32 cellular contexts compared by ENCODE assay signal in genomic region chr5:32494827-32495226, GRCh38. TPM values are rescaled to one million over a fixed set of nuclear protein-coding genes. Genes with fewer than 3 reads are reported as not detected.
DNase-seq lines count a peak whose midpoint lies in the region; ATAC-seq, FAIRE-seq and TF ChIP-seq lines count a peak whose summit lies in the region.
"Had no signal": no experiment of that assay in that cellular context is flagged by ENCODE, and none has a peak within 500 bp of the region (broad histone marks: within the 10 kb centered on the region; RNA-seq: fewer than 3 reads in every experiment).

No MANE protein-coding gene starts in this region.

- no peaks in the 10 kb centered on the region for H3K9me1 ChIP-seq in K562 (ENCODE audit: control insufficient read depth, insufficient read depth, low read length)

- H3K79me2 ChIP-seq in HepG2 (ENCODE audit: insufficient read depth, low read length) (no peaks in the 10 kb centered on the region), K562 (ENCODE audit: control insufficient read depth, insufficient read depth, low read length) (no peaks in the 10 kb centered on the region)

- POLR2A ChIA-PET in HepG2 (lab: Yijun Ruan, JAX), result interaction anchor here (0.5 kb wide), 1 partner anchor 84 kb away, joined by 4 read pairs; no protein-coding TSS in a partner anchor
- POLR2A ChIA-PET in A549 (lab: Yijun Ruan, JAX), result no interaction called here
- POLR2A ChIA-PET in K562 (lab: Yijun Ruan, JAX), result interaction anchor here (0.6 to 0.7 kb wide), 2 partner anchors 110 to 181 kb away, joined by 3 read pairs; no protein-coding TSS in a partner anchor

- H3K36me3 ChIP-seq in HepG2 (replicated peaks in 1 of 2; ENCODE audit: control insufficient read depth in 1 of 2, insufficient read depth in 2 of 2, low read length in 2 of 2), result no peaks in the 10 kb centered on the region
- no peaks in the 10 kb centered on the region for H3K36me3 ChIP-seq in right lobe of liver
- H3K36me3 ChIP-seq in K562 (ENCODE audit: control insufficient read depth, insufficient read depth, low read length), result no peaks in the 10 kb centered on the region
- H3K36me3 ChIP-seq: BE2C; BLaER1; BLaER1 treated with 17β-estradiol and CSF1 and Interleukin-3, amounts not matched to agents 10 nM and 100 nM had no signal

- H2AFZ ChIP-seq in HepG2 (ENCODE audit: low read length) (no peak overlapping the region), K562 (ENCODE audit: low read depth, low read length) (no peak overlapping the region)

- no peak for ATAC-seq in HepG2
- ATAC-seq in right lobe of liver, result no peak
- ATAC-seq in A549, result no peak
- no peak for ATAC-seq in K562
- ATAC-seq: CD8-positive, alpha-beta T cell had no signal

- WGBS in HepG2 (ENCODE audit: low lambda C conversion rate), result 58% methylated on average over 4 of the region's 6 CpGs
- WGBS in right lobe of liver (ENCODE audit: insufficient coverage, low coverage, low lambda C conversion rate, missing lambda C conversion rate), result 89% methylated on average over 5 of the region's 6 CpGs
- WGBS in A549 (ENCODE audit: missing lambda C conversion rate), result 81% methylated on average over 6 of the region's 6 CpGs
- WGBS in K562 (ENCODE audit: insufficient coverage, low coverage, missing lambda C conversion rate), result 2% methylated on average over 6 of the region's 6 CpGs

- H3K4me1 ChIP-seq in HepG2 (ENCODE audit: insufficient read depth, low read length) (peaks cover 43% of the 10 kb centered on the region), right lobe of liver (peaks cover 0 to 3% (median 0%) of the 10 kb centered on the region in 4 donors), A549 (0 out of 3 replicates have a peak, but pooled peaks cover 4% of the 10 kb centered on the region), K562 (replicated peaks in 1 of 2; ENCODE audit: control insufficient read depth in 2 of 2, insufficient read depth in 2 of 2, low read length in 2 of 2) (no peaks in the 10 kb centered on the region; a peak in 2 of 5 replicates)
- H3K4me1 ChIP-seq: BLaER1 had no signal

- intact Hi-C loops in HepG2 (cut with micrococcal nuclease; ENCODE audit: unreplicated experiment), result no loop called here
- intact Hi-C loops in right lobe of liver (cut with DNase I), result loop anchor here in 1 of 2 donors (10.0 kb wide), 1 partner anchor 120 kb away; no protein-coding TSS in a partner anchor
- intact Hi-C loops in K562 (cut with micrococcal nuclease), result no loop called here

- H3K27ac ChIP-seq in HepG2 (ENCODE audit: extremely low read length, insufficient read depth, low read length) (no peak overlapping the region), right lobe of liver (no peak overlapping the region), A549 (no peak overlapping the region), K562 (ENCODE audit: extremely low read depth, low read depth, low read length) (no peak overlapping the region)
- H3K27ac ChIP-seq: 22Rv1; BLaER1; BLaER1 treated with 17β-estradiol and CSF1 and Interleukin-3, amounts not matched to agents 10 nM and 100 nM; C4-2B had no signal

- CTCF ChIA-PET in HepG2 (lab: Yijun Ruan, JAX; ENCODE audit: low intra/inter-chr PET ratio, low total read pairs), result no interaction called here
- CTCF ChIA-PET in A549 (lab: Yijun Ruan, JAX), result interaction anchor here (1.7 to 4.0 kb wide), 2 partner anchors 95 to 262 kb away, joined by 4 to 35 read pairs; no protein-coding TSS in a partner anchor
- CTCF ChIA-PET in K562 (lab: Yijun Ruan, JAX; ENCODE audit: low intra/inter-chr PET ratio), result interaction anchor here (1.1 kb wide), 1 partner anchor 118 kb away, joined by 3 read pairs; no protein-coding TSS in a partner anchor

- H3K4me3 ChIP-seq in HepG2 (replicated peaks in 1 of 3; ENCODE audit: insufficient read depth in 1 of 3, low read depth in 2 of 3, low read length in 3 of 3) (no peak overlapping the region), right lobe of liver (no peak overlapping the region), A549 (no peak overlapping the region), K562 (no peak overlapping the region)
- H3K4me3 ChIP-seq: BLaER1; BLaER1 treated with 17β-estradiol and CSF1 and Interleukin-3, amounts not matched to agents 10 nM and 100 nM had no signal

- H4K20me1 ChIP-seq in HepG2 (ENCODE audit: insufficient read depth, low read length) (no peaks in the 10 kb centered on the region), K562 (replicated peaks; ENCODE audit: control insufficient read depth, insufficient read depth, low read length) (no peaks in the 10 kb centered on the region)
- H4K20me1 ChIP-seq: BLaER1; BLaER1 treated with 17β-estradiol and CSF1 and Interleukin-3, amounts not matched to agents 10 nM and 100 nM had no signal

- TF ChIP-seq RAD21 in HepG2 (CRISPR knock-in tag; IDR thresholded peaks at IDR 0.05) (no peak), A549 (conservative IDR thresholded peaks at IDR 0.05 in 1 of 2, IDR thresholded peaks at IDR 0.05 in 1 of 2) (no peak), K562 (CRISPR knock-in tag; conservative IDR thresholded peaks at IDR 0.05 in 1 of 2, IDR thresholded peaks at IDR 0.05 in 1 of 2) (no peak)

- DNase-seq in HepG2 (ENCODE audit: low spot score) (no peak), right lobe of liver (no peak), A549 (ENCODE audit: low read depth in 1 of 2, low spot score in 1 of 2) (no peak), K562 (ENCODE audit: extremely low read depth in 1 of 4, low spot score in 3 of 4) (no peak), NCI-H1105 (lab: John Stamatoyannopoulos, UW) (no peak), erythroblast (lab: John Stamatoyannopoulos, UW) (no peak)
- DNase-seq: 8988T; ACHN; AML-193; BE2C; C1 segment of cervical spinal cord; Caco-2; Calu3; CD4-positive, alpha-beta memory T cell; CD4-positive, alpha-beta T cell; CD4-positive, CD25-positive, alpha-beta regulatory T cell; CD8-positive, alpha-beta memory T cell; CD8-positive, alpha-beta T cell; COR-L47; DMS 273 treated with DMSO at 0.1 percent for 48 hours; DMS153; DMS53; DMS79; DMS79 treated with DMSO at 0.1 percent for 48 hours; DND-41; EL had no signal

- TF ChIP-seq CTCF in HepG2 (CRISPR knock-in tag; IDR thresholded peaks at IDR 0.05) (no peak), right lobe of liver (IDR thresholded peaks at IDR 0.05) (no peak), A549 (IDR thresholded peaks at IDR 0.05) (no peak), K562 (IDR thresholded peaks at IDR 0.05 in 2 of 3, conservative IDR thresholded peaks at IDR 0.05 in 1 of 3; ENCODE audit: insufficient read depth in 2 of 3, low read depth in 1 of 3, low read length in 3 of 3) (no peak)

- FAIRE-seq in HepG2 (lab: Jason Lieb, UNC) (no peak), A549 (lab: Jason Lieb, UNC) (no peak), K562 (lab: Jason Lieb, UNC) (no peak)
- FAIRE-seq: A204.1, D721Med had no signal

- BruUV-seq in HepG2 (replicated peaks; lab: Mats Ljungman, UMichigan) (no TSS peak), K562 (replicated peaks; lab: Mats Ljungman, UMichigan) (no TSS peak)

- TF ChIP-seq EP300 in HepG2 (IDR thresholded peaks at IDR 0.05; ENCODE audit: low read depth in 2 of 2, low read length in 2 of 2), result no peak
- no peak for TF ChIP-seq EP300 in HepG2 (CRISPR knock-in tag; IDR thresholded peaks at IDR 0.05; ENCODE audit: borderline replicate concordance)
- TF ChIP-seq EP300 in A549 (IDR thresholded peaks at IDR 0.05), result no peak
- TF ChIP-seq EP300 in K562 (IDR thresholded peaks at IDR 0.05; ENCODE audit: low read length), result no peak

- H3K4me2 ChIP-seq in HepG2 (ENCODE audit: low read depth, low read length) (no peak overlapping the region), A549 (no peak overlapping the region), K562 (ENCODE audit: insufficient read depth, low read length) (no peak overlapping the region)
- H3K4me2 ChIP-seq: BLaER1; BLaER1 treated with 17β-estradiol and CSF1 and Interleukin-3, amounts not matched to agents 10 nM and 100 nM had no signal

- H3K9ac ChIP-seq in HepG2 (ENCODE audit: insufficient read depth, low read depth, low read length), result no peak overlapping the region
- no peak overlapping the region for H3K9ac ChIP-seq in K562 (ENCODE audit: insufficient read depth in 1 of 2, low read depth in 2 of 2, low read length in 2 of 2)
- H3K9ac ChIP-seq: BLaER1; BLaER1 treated with 17β-estradiol and CSF1 and Interleukin-3, amounts not matched to agents 10 nM and 100 nM had no signal

- in situ Hi-C loops in HepG2 (cut with HindIII; ENCODE audit: extremely low pct_ligation_motif_present, low pct_unique_long_range_greater_than_20kb), result no loop called here
- in situ Hi-C loops in K562 (cut with MboI), result loop anchor here (10.0 kb wide), 1 partner anchor 90 kb away; the partner anchor contains the start of gene SUB1

- no peaks in the 10 kb centered on the region for H3K9me3 ChIP-seq in HepG2 (ENCODE audit: low read length)
- no peaks in the 10 kb centered on the region for H3K9me3 ChIP-seq in right lobe of liver
- no peaks in the 10 kb centered on the region for H3K9me3 ChIP-seq in A549
- no peaks in the 10 kb centered on the region for H3K9me3 ChIP-seq in K562 (replicated peaks; ENCODE audit: control insufficient read depth, insufficient read depth, low read depth, low read length)
- H3K9me3 ChIP-seq: BE2C; BLaER1; BLaER1 treated with 17β-estradiol and CSF1 and Interleukin-3, amounts not matched to agents 10 nM and 100 nM; Caco-2 had no signal

- TF ChIP-seq POLR2A in HepG2 (IDR thresholded peaks at IDR 0.05; ENCODE audit: insufficient read depth in 1 of 2, low read depth in 2 of 2, low read length in 2 of 2) (no peak), right lobe of liver (IDR thresholded peaks at IDR 0.05) (no peak), A549 (IDR thresholded peaks at IDR 0.05; ENCODE audit: low read length) (no peak), K562 (conservative IDR thresholded peaks at IDR 0.05) (no peak), erythroblast (IDR thresholded peaks at IDR 0.05; ENCODE audit: low read length) (no peak)

- H3K27me3 ChIP-seq in HepG2 (ENCODE audit: control insufficient read depth in 1 of 2, insufficient read depth in 2 of 2, low read length in 2 of 2), result no peaks in the 10 kb centered on the region
- no peaks in the 10 kb centered on the region for H3K27me3 ChIP-seq in right lobe of liver
- peaks cover 23 to 50% of the 10 kb centered on the region in 2 experiments for H3K27me3 ChIP-seq in K562 (ENCODE audit: control insufficient read depth in 2 of 2, insufficient read depth in 2 of 2, low read length in 2 of 2)
- H3K27me3 ChIP-seq: BE2C; BLaER1; BLaER1 treated with 17β-estradiol and CSF1 and Interleukin-3, amounts not matched to agents 10 nM and 100 nM had no signal

RNA-seq across cellular contexts. Expression of gene ZFR, which starts 50.3 kb away (rescaled TPM):
- total RNA-seq in HepG2 (2016; rRNA removed; fragmentation: Illumina TruSeq; extraction: Trizol), result 89.0 and 139 TPM in 2 replicates
- total RNA-seq in HepG2 (2016; cell fraction: cytosol; rRNA removed; fragmentation: Illumina TruSeq; extraction: Trizol; ENCODE audit: low read depth), result 22.0 and 24.1 TPM in 2 replicates
- 87.3 and 135 TPM in 2 replicates for total RNA-seq in HepG2 (2016; cell fraction: insoluble cytoplasmic fraction; rRNA removed; fragmentation: Illumina TruSeq; extraction: Trizol)
- total RNA-seq in HepG2 (2016; cell fraction: membrane; rRNA removed; fragmentation: Illumina TruSeq; extraction: Trizol), result 38.7 and 46.1 TPM in 2 replicates
- total RNA-seq in HepG2 (2016; cell fraction: nucleus; rRNA removed; fragmentation: Illumina TruSeq; extraction: Trizol), result 78.3 and 83.8 TPM in 2 replicates
- 77.1 and 92.8 TPM in 2 replicates for polyA plus RNA-seq in HepG2 (2011; rRNA removed)
- polyA plus RNA-seq in HepG2 (2011; cell fraction: cytosol; rRNA removed), result 59.0 and 61.6 TPM in 2 replicates
- 51.2 and 56.7 TPM in 2 replicates for polyA plus RNA-seq in HepG2 (2011; cell fraction: nucleus; rRNA removed)
- polyA plus RNA-seq in HepG2 (2012), result 42.8 and 59.8 TPM in 2 replicates
- polyA plus RNA-seq in HepG2 (2016; cell fraction: cytosol; fragmentation: Illumina TruSeq; extraction: Trizol; ENCODE audit: low read depth), result 4.2 and 5.3 TPM in 2 replicates
- 105 and 109 TPM in 2 replicates for polyA plus RNA-seq in HepG2 (2016; cell fraction: insoluble cytoplasmic fraction; fragmentation: Illumina TruSeq; extraction: Trizol; ENCODE audit: low read depth)
- polyA plus RNA-seq in HepG2 (2016; cell fraction: membrane; fragmentation: Illumina TruSeq; extraction: Trizol; ENCODE audit: low read depth), result 14.8 and 18.1 TPM in 2 replicates
- polyA plus RNA-seq in HepG2 (2016; cell fraction: nucleus; fragmentation: Illumina TruSeq; extraction: Trizol; ENCODE audit: insufficient read depth, low read depth), result 89.8 and 90.3 TPM in 2 replicates
- polyA minus RNA-seq in HepG2 (2011; rRNA and poly(A)+ RNA removed; ENCODE audit: low replicate concordance), result 293 and 343 TPM in 2 replicates
- 57.4 and 58.9 TPM in 2 replicates for polyA minus RNA-seq in HepG2 (2011; cell fraction: cytosol; rRNA and poly(A)+ RNA removed)
- 77.6 and 92.6 TPM in 2 replicates for polyA minus RNA-seq in HepG2 (2011; cell fraction: nucleus; rRNA and poly(A)+ RNA removed)
- 10 to 100 TPM; 19.8 to 36.8 (median 25.8) TPM for total RNA-seq in right lobe of liver
- polyA plus RNA-seq in A549 (2011; rRNA removed), result 104 and 107 TPM in 2 replicates
- 33.9 and 51.3 TPM in 2 replicates for polyA plus RNA-seq in A549 (2012; cell fraction: cytosol; rRNA removed)
- 40.3 and 60.4 TPM in 2 replicates for polyA plus RNA-seq in A549 (2012; cell fraction: nucleus; rRNA removed)
- polyA plus RNA-seq in A549 (2017; fragmentation: RNase III; extraction: RNeasy Plus Mini Kit Qiagen cat#74134 plus additional on column Dnase treatment), result 65.6 to 72.1 TPM (median 69.6 TPM) in 3 replicates
- polyA minus RNA-seq in A549 (2011; rRNA and poly(A)+ RNA removed), result 230 and 257 TPM in 2 replicates
- total RNA-seq in K562 (2011; cell fraction: chromatin; rRNA removed; ENCODE audit: low replicate concordance), result 34.6 and 71.1 TPM in 2 replicates
- total RNA-seq in K562 (2011; cell fraction: nucleolus; rRNA removed), result 22.0 and 25.5 TPM in 2 replicates
- 38.0 and 56.4 TPM in 2 replicates for total RNA-seq in K562 (2011; cell fraction: nucleoplasm; rRNA removed)
- total RNA-seq in K562 (2014; rRNA removed), result 71.1 TPM in 2 replicates
- total RNA-seq in K562 (2014; rRNA removed; fragmentation: Illumina TruSeq; extraction: Trizol), result 95.1 and 96.4 TPM in 2 replicates
- 100 and 108 TPM in 2 replicates for total RNA-seq in K562 (2015; rRNA removed; fragmentation: Illumina TruSeq; extraction: Trizol)
- total RNA-seq in K562 (2021), result 63.2 and 63.3 TPM in 2 replicates
- polyA plus RNA-seq in K562 (2011; rRNA removed), result 82.6 and 86.9 TPM in 2 replicates
- 103 and 193 TPM in 2 replicates for polyA plus RNA-seq in K562 (2011; cell fraction: cytosol; rRNA removed)
- polyA plus RNA-seq in K562 (2011; cell fraction: nucleus; rRNA removed), result 58.7 and 73.6 TPM in 2 replicates
- 41.6 and 44.1 TPM in 2 replicates for polyA plus RNA-seq in K562 (2012)
- polyA plus RNA-seq in K562 (2014; fragmentation: Illumina TruSeq; extraction: Trizol), result 66.3 and 75.4 TPM in 2 replicates
- polyA plus RNA-seq in K562 (2014; fragmentation: Nextera tagmentation; extraction: Ambion mirVana), result 10 to 100 TPM; 35.5 to 48.5 TPM
- 45.4 and 48.4 TPM in 2 replicates for polyA plus RNA-seq in K562 (2014; rRNA removed)
- polyA minus RNA-seq in K562 (2011; rRNA and poly(A)+ RNA removed), result 133 and 165 TPM in 2 replicates
- polyA minus RNA-seq in K562 (2011; cell fraction: cytosol; rRNA and poly(A)+ RNA removed), result 57.4 and 62.3 TPM in 2 replicates
- polyA minus RNA-seq in K562 (2011; cell fraction: nucleus; rRNA and poly(A)+ RNA removed), result 30.6 and 42.2 TPM in 2 replicates

Comparison
In these comparisons a context has a peak if more than half of its experiments do, and no peak if none do; other contexts are left out.
1. Of the 241 proteins assayed by ChIP-seq in both HepG2 and K562: peak only in HepG2: MAFF and MAFK; only in K562: MAFG; in both: none; in neither: 238.